In genomic region chr1:111568160-111568559, GRCh38 we compare ENCODE assay signal across 9 cellular contexts.
"Had no signal": no experiment of that assay in that cellular context is flagged by ENCODE, and none has a peak within 500 bp of the region (broad histone marks: within the 10 kb centered on the region; RNA-seq: fewer than 3 reads in every experiment).

No MANE protein-coding gene starts in this region.

- H3K9me3 Mint-ChIP-seq: GM23338, HFFc6, IgD-negative memory B cell had no signal

- H3K4me2 ChIP-seq: GM23338 had no signal

- H3K9me3 ChIP-seq: HAP-1 had no signal

- H3K36me3 ChIP-seq: HAP-1 had no signal

- H3K27ac ChIP-seq: HL-60 had no signal

- ATAC-seq: GM23338, HCT116 had no signal

- DNase-seq: HFFc6, KBM-7 had no signal

- H3K27me3 Mint-ChIP-seq: IgD-negative memory B cell had no signal

- H3K4me3 Mint-ChIP-seq: GM23338, HFFc6, IgD-negative memory B cell had no signal

- FAIRE-seq: H1, H54 had no signal

- H2AFZ ChIP-seq: GM23338 had no signal

- H3K4me3 ChIP-seq: GM23338, HAP-1 had no signal

- H3K4me1 ChIP-seq: HAP-1 had no signal

- H3K27ac Mint-ChIP-seq: GM23338, HFFc6, IgD-negative memory B cell had no signal
